8 cellular contexts compared by ENCODE assay signal in the genomic region with DNA sequence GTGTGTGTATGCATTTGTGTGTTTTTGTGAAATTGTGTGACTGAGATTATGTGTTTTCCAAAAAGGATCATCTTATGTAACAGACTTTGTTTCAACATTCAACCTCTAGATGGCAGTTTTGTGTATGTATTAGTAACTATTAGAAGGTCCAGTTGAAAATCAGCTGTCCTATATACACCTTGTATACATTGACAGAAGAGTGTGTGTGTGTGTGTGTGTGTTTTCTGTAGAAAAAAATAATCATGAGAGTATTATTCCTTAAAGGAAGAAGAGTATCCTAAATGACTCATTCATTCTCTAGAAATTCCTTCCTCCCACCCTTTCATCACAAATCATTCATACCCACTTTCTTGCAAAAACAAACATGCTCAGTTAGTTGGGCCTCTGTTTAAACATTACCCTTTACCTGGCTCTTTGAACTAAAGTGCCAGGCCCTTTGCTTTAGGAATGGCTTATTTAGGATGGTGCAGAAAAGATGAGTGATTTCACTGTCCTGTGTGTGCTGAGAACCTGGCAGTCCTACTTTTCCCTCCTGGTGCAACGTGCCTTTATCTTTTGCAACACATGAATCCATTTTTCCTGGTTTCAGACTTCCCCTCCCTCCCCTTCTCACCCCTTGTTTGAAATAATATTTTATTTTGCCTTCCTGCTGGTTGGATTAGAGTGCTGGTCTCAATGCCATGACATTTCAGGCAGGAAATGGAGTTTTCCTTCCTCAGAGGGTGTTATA.
DNase-seq lines count a peak whose midpoint lies in the region; ATAC-seq, FAIRE-seq and TF ChIP-seq lines count a peak whose summit lies in the region.

No MANE protein-coding gene starts in this region.

- FAIRE-seq in endothelial cell of umbilical vein (lab: Jason Lieb, UNC): peak; percentile 57

- H3K79me2 ChIP-seq in OCI-LY3 (ENCODE audit: low read length) (no peaks in the 10 kb centered on the region), endothelial cell of umbilical vein (ENCODE audit: control insufficient read depth, insufficient read depth, low read length) (no peaks in the 10 kb centered on the region)

- no peak overlapping the region for H3K27ac ChIP-seq in OCI-LY3 (ENCODE audit: low read length)
- H3K27ac ChIP-seq in endothelial cell of umbilical vein (ENCODE audit: insufficient read depth, low read depth, low read length): peak overlapping the region; percentile 62

- H3K36me3 Mint-ChIP-seq in nephron progenitor cell (ENCODE audit: low read depth): no peaks in the 10 kb centered on the region
- no peaks in the 10 kb centered on the region for H3K36me3 Mint-ChIP-seq in activated CD4-positive, alpha-beta T cell treated with anti-CD3 and anti-CD28 coated beads, Interleukin-2, amount 10 ng/mL, durations not matched to agents 7 days and 5 days (ENCODE audit: low read depth)

- H3K4me1 Mint-ChIP-seq in nephron progenitor cell: peaks cover 8% of the 10 kb centered on the region
- peaks cover 31% of the 10 kb centered on the region for H3K4me1 Mint-ChIP-seq in activated CD4-positive, alpha-beta T cell treated with anti-CD3 and anti-CD28 coated beads, Interleukin-2, amount 10 ng/mL, durations not matched to agents 7 days and 5 days

- no peak overlapping the region for H3K9ac ChIP-seq in OCI-LY3 (ENCODE audit: low read length)
- H3K9ac ChIP-seq in endothelial cell of umbilical vein (replicated peaks; ENCODE audit: extremely low read depth, insufficient read depth, low read length): no peak overlapping the region

- CTCF ChIA-PET in endothelial cell of umbilical vein (lab: Charles Lee): interaction anchor here (0.6 to 5.0 kb wide), 29 partner anchors 13 to 1225 kb away, joined by 3 to 29 read pairs (median 6); partner anchors contain the start of gene NR3C1
- CTCF ChIA-PET in activated CD4-positive, alpha-beta T cell treated with anti-CD3 and anti-CD28 coated beads, Interleukin-2, amount 10 ng/mL, durations not matched to agents 7 days and 5 days (lab: Charles Lee): interaction anchor here (0.8 to 1.1 kb wide), 3 partner anchors 13 to 81 kb away, joined by 3 read pairs; no protein-coding TSS in a partner anchor

- H3K4me3 ChIP-seq in OCI-LY3 (ENCODE audit: low read length) (no peak overlapping the region), endothelial cell of umbilical vein (replicated peaks in 1 of 3; ENCODE audit: insufficient read depth in 1 of 3, low read depth in 1 of 3, low read length in 3 of 3) (no peak overlapping the region)

- H2AFZ ChIP-seq in OCI-LY3 (ENCODE audit: low read depth, low read length) (no peak overlapping the region), endothelial cell of umbilical vein (ENCODE audit: low read depth, low read length) (no peak overlapping the region)

- BruUV-seq in endothelial cell of umbilical vein (replicated peaks; lab: Mats Ljungman, UMichigan): no TSS peak

- H3K4me1 ChIP-seq in OCI-LY3 (ENCODE audit: low read length) (no peaks in the 10 kb centered on the region), endothelial cell of umbilical vein (ENCODE audit: control insufficient read depth, extremely low read depth, insufficient read depth, low read length) (peaks cover 34% of the 10 kb centered on the region)

- no peaks in the 10 kb centered on the region for H3K9me3 ChIP-seq in OCI-LY3 (ENCODE audit: insufficient read depth, low read length)
- no peaks in the 10 kb centered on the region for H3K9me3 ChIP-seq in endothelial cell of umbilical vein (replicated peaks; ENCODE audit: control insufficient read depth, insufficient read depth, low read length)

- no peak overlapping the region for H3K27ac Mint-ChIP-seq in nephron progenitor cell
- H3K27ac Mint-ChIP-seq in activated CD4-positive, alpha-beta T cell treated with anti-CD3 and anti-CD28 coated beads, Interleukin-2, amount 10 ng/mL, durations not matched to agents 7 days and 5 days: no peak overlapping the region

- H3K9me3 Mint-ChIP-seq in nephron progenitor cell: no peaks in the 10 kb centered on the region
- H3K9me3 Mint-ChIP-seq in activated CD4-positive, alpha-beta T cell treated with anti-CD3 and anti-CD28 coated beads, Interleukin-2, amount 10 ng/mL, durations not matched to agents 7 days and 5 days: no peaks in the 10 kb centered on the region

- intact Hi-C loops in endothelial cell of umbilical vein (cut with micrococcal nuclease): loop anchor here (1.0 to 10.0 kb wide), 9 partner anchors 18 to 1270 kb away; no protein-coding TSS in a partner anchor

- H3K4me2 ChIP-seq in OCI-LY3 (ENCODE audit: low read length) (no peak overlapping the region), endothelial cell of umbilical vein (ENCODE audit: insufficient read depth, low read length) (peak overlapping the region; percentile 85)

- DNase-seq in AG20443 (ENCODE audit: low spot score): peak; percentile 26
- DNase-seq in endothelial cell of umbilical vein (ENCODE audit: low read depth, low spot score): peak; percentile 90
- no peak for DNase-seq in nephron progenitor cell
- no peak for DNase-seq in activated CD4-positive, alpha-beta T cell treated with anti-CD3 and anti-CD28 coated beads, Interleukin-2, amount 10 ng/mL, durations not matched to agents 7 days and 5 days
- DNase-seq in NK-92 treated with Interleukin-12 subunit alpha and Interleukin-12 subunit beta, amount 100 ng/mL, for 24 hours (lab: John Stamatoyannopoulos, UW): no peak

- H3K36me3 ChIP-seq in OCI-LY3 (replicated peaks; ENCODE audit: low read depth, low read length): no peaks in the 10 kb centered on the region
- H3K36me3 ChIP-seq in endothelial cell of umbilical vein (ENCODE audit: control insufficient read depth in 2 of 2, extremely low read depth in 1 of 2, insufficient read depth in 2 of 2, low read length in 2 of 2): no peaks in the 10 kb centered on the region

- no peak overlapping the region for H3K4me3 Mint-ChIP-seq in nephron progenitor cell
- H3K4me3 Mint-ChIP-seq in activated CD4-positive, alpha-beta T cell treated with anti-CD3 and anti-CD28 coated beads, Interleukin-2, amount 10 ng/mL, durations not matched to agents 7 days and 5 days: no peak overlapping the region

- H3K9me1 ChIP-seq in endothelial cell of umbilical vein (replicated peaks; ENCODE audit: control insufficient read depth, extremely low read depth, insufficient read depth, low read length): no peaks in the 10 kb centered on the region

- peak; percentile 41 for TF ChIP-seq CTCF in OCI-LY3 (IDR thresholded peaks at IDR 0.05; ENCODE audit: low read depth, low read length)
- peak in 1 of 2 donors; percentile 24 for TF ChIP-seq CTCF in endothelial cell of umbilical vein (IDR thresholded peaks at IDR 0.05; ENCODE audit: extremely low read depth in 1 of 2, insufficient read depth in 1 of 2, low read depth in 1 of 2, low read length in 2 of 2)
- peak; percentile 44 for TF ChIP-seq CTCF in nephron progenitor cell (IDR thresholded peaks at IDR 0.05)

- dilution Hi-C loops in endothelial cell of umbilical vein (cut with MboI; ENCODE audit: extremely low pct_ligation_motif_present, low sequenced_read_pairs): no loop called here

- ATAC-seq in GM18502 (IDR thresholded peaks at IDR 0.05; ENCODE audit: poor library complexity, unreplicated experiment): peak; percentile 63
- peak; percentile 74 for ATAC-seq in HG03432 (IDR thresholded peaks at IDR 0.05; ENCODE audit: unreplicated experiment)

- peaks cover 3% of the 10 kb centered on the region for H3K27me3 Mint-ChIP-seq in nephron progenitor cell (ENCODE audit: low read depth, poor library complexity)
- no peaks in the 10 kb centered on the region for H3K27me3 Mint-ChIP-seq in activated CD4-positive, alpha-beta T cell treated with anti-CD3 and anti-CD28 coated beads, Interleukin-2, amount 10 ng/mL, durations not matched to agents 7 days and 5 days

- H4K20me1 ChIP-seq in OCI-LY3 (ENCODE audit: insufficient read depth, low read length) (no peaks in the 10 kb centered on the region), endothelial cell of umbilical vein (replicated peaks; ENCODE audit: control insufficient read depth, extremely low read depth, insufficient read depth, low read length) (no peaks in the 10 kb centered on the region)

- POLR2A ChIA-PET in endothelial cell of umbilical vein (lab: Charles Lee): no interaction called here
- POLR2A ChIA-PET in activated CD4-positive, alpha-beta T cell treated with anti-CD3 and anti-CD28 coated beads, Interleukin-2, amount 10 ng/mL, durations not matched to agents 7 days and 5 days (lab: Charles Lee): no interaction called here

- H3K27me3 ChIP-seq in OCI-LY3 (ENCODE audit: low read depth, low read length): no peaks in the 10 kb centered on the region
- H3K27me3 ChIP-seq in endothelial cell of umbilical vein (ENCODE audit: control insufficient read depth in 2 of 2, insufficient read depth in 2 of 2, low read length in 2 of 2): no peaks in the 10 kb centered on the region

- TF ChIP-seq POLR2A in endothelial cell of umbilical vein (IDR thresholded peaks at IDR 0.05; ENCODE audit: low read depth, low read length): no peak

TF ChIP-seq in endothelial cell of umbilical vein, 7 proteins besides CTCF, POLR2A, EP300 and RAD21:
- TF ChIP-seq GATA2 (IDR thresholded peaks at IDR 0.05; ENCODE audit: insufficient read depth, insufficient read length, low read depth, low read length) (peak; percentile 56), EZH2 (IDR thresholded peaks at IDR 0.05; ENCODE audit: borderline replicate concordance, low read depth, low read length, severe bottlenecking) (no peak), MYC (IDR thresholded peaks at IDR 0.05; ENCODE audit: low read depth, low read length) (no peak), JUN (IDR thresholded peaks at IDR 0.05; ENCODE audit: borderline replicate concordance, insufficient read depth, insufficient read length, low read depth) (peak; percentile 52), POLR2AphosphoS5 (IDR thresholded peaks at IDR 0.05; ENCODE audit: insufficient read depth, low read depth, low read length) (peak; percentile 24), FOS (IDR thresholded peaks at IDR 0.05; ENCODE audit: borderline replicate concordance, insufficient read depth, low read length) (peak; percentile 32)
- TF ChIP-seq, protein P1, sequence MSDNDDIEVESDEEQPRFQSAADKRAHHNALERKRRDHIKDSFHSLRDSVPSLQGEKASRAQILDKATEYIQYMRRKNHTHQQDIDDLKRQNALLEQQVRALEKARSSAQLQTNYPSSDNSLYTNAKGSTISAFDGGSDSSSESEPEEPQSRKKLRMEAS (IDR thresholded peaks at IDR 0.05; ENCODE audit: insufficient read depth, insufficient read length): no peak

Comparison
In these comparisons a context has a peak if more than half of its experiments do, and no peak if none do; other contexts are left out.
1. DNase-seq: peak in AG20443 (single experiment) and endothelial cell of umbilical vein (single experiment); none in nephron progenitor cell (single experiment), activated CD4-positive, alpha-beta T cell treated with anti-CD3 and anti-CD28 coated beads, Interleukin-2, amount 10 ng/mL, durations not matched to agents 7 days and 5 days (single experiment) and NK-92 treated with Interleukin-12 subunit alpha and Interleukin-12 subunit beta, amount 100 ng/mL, for 24 hours (single experiment).